In the genomic region with DNA sequence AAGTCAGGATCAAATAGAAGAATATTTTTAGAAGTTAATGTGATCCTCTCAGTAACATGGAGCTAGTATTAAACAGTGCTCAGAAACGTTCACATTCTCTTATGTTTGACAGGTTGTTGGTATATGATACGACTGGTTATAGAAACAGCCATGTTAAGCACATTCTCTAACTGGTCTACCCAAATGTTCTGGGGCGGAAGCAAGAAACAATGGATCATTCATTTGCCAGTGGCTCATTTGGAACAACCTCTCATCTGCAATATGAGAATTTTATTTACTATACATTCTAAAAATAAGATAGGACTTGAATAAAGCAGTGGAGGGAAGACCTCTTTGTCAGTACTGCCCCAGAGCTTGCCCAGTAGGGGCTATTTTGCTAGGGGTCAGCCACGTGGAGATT, we compare ENCODE assay signal across 18 cellular contexts.
DNase-seq lines count a peak whose midpoint lies in the region; ATAC-seq and TF ChIP-seq lines count a peak whose summit lies in the region.
"Had no signal": no experiment of that assay in that cellular context is flagged by ENCODE, and none has a peak within 500 bp of the region (broad histone marks: within the 10 kb centered on the region; RNA-seq: fewer than 3 reads in every experiment).

No MANE protein-coding gene starts in this region.

- CTCF ChIA-PET in A673 (lab: Charles Lee): no interaction called here

- H3K4me3 ChIP-seq in neural cell (ENCODE audit: low read length) (no peak overlapping the region), prostate gland (no peak overlapping the region), A673 (ENCODE audit: low read depth, low read length, poor library complexity, severe bottlenecking) (no peak overlapping the region)
- H3K4me3 ChIP-seq: BLaER1 treated with 17β-estradiol and CSF1 and Interleukin-3, amounts not matched to agents 10 nM and 100 nM had no signal

- ATAC-seq in GM19035 (IDR thresholded peaks at IDR 0.05; ENCODE audit: unreplicated experiment): no peak
- ATAC-seq: CD8-positive, alpha-beta T cell had no signal

- DNase-seq in endothelial cell (ENCODE audit: low spot score) (no peak), prostate gland (ENCODE audit: low spot score) (no peak), A673 (ENCODE audit: low spot score) (no peak)
- DNase-seq in stimulated activated naive CD4-positive, alpha-beta T cell treated with Interleukin-2 at 50 U/mL for 16 hours (lab: John Stamatoyannopoulos, UW): no peak
- DNase-seq: 8988T; AML-193; Caco-2; Calu3; CD4-positive, alpha-beta T cell; CD8-positive, alpha-beta T cell; DMS79 treated with DMSO at 0.1 percent for 48 hours; GF-D8 had no signal

- H3K4me1 ChIP-seq in prostate gland (replicated peaks) (no peaks in the 10 kb centered on the region), A673 (ENCODE audit: insufficient read depth, low read length, poor library complexity, severe bottlenecking) (no peaks in the 10 kb centered on the region)
- H3K4me1 ChIP-seq: BLaER1 treated with 17β-estradiol and CSF1 and Interleukin-3, amounts not matched to agents 10 nM and 100 nM; Caco-2 had no signal

- H3K4me2 ChIP-seq in neural cell (ENCODE audit: low read length): no peak overlapping the region
- H3K4me2 ChIP-seq: BLaER1 treated with 17β-estradiol and CSF1 and Interleukin-3, amounts not matched to agents 10 nM and 100 nM had no signal

- no peak overlapping the region for H3K9ac ChIP-seq in neural cell (ENCODE audit: low read length)
- H3K9ac ChIP-seq: BLaER1 treated with 17β-estradiol and CSF1 and Interleukin-3, amounts not matched to agents 10 nM and 100 nM had no signal

- TF ChIP-seq CTCF in 22Rv1 (IDR thresholded peaks at IDR 0.05) (no peak), endothelial cell (IDR thresholded peaks at IDR 0.05; ENCODE audit: unreplicated experiment) (no peak), neural cell (IDR thresholded peaks at IDR 0.05; ENCODE audit: poor library complexity, severe bottlenecking) (no peak), prostate gland (IDR thresholded peaks at IDR 0.05) (no peak), A673 (conservative IDR thresholded peaks at IDR 0.05; ENCODE audit: low read depth, low read length) (no peak)

- TF ChIP-seq POLR2A in prostate gland (IDR thresholded peaks at IDR 0.05): no peak

- no peaks in the 10 kb centered on the region for H3F3A ChIP-seq in neural cell (ENCODE audit: insufficient read depth, low read length, poor library complexity, severe bottlenecking)

- no peak overlapping the region for H2AFZ ChIP-seq in neural cell (ENCODE audit: low read depth, low read length)

- no TSS peak for BruUV-seq in A673 (replicated peaks; lab: Mats Ljungman, UMichigan)

- peak overlapping the region; percentile 91 for H3K27ac Mint-ChIP-seq in endothelial cell (ENCODE audit: unreplicated experiment)
- H3K27ac Mint-ChIP-seq: B cell; CD4-positive, alpha-beta T cell; CD8-positive, alpha-beta T cell had no signal

- intact Hi-C loops in prostate gland (cut with DNase I): no loop called here
- intact Hi-C loops in A673 (cut with micrococcal nuclease; ENCODE audit: unreplicated experiment): no loop called here

- peaks cover 3% of the 10 kb centered on the region for H3K27me3 Mint-ChIP-seq in endothelial cell (ENCODE audit: unreplicated experiment)
- H3K27me3 Mint-ChIP-seq: B cell; CD4-positive, alpha-beta T cell had no signal

- no peak overlapping the region for H3K4me3 Mint-ChIP-seq in endothelial cell (ENCODE audit: unreplicated experiment)
- H3K4me3 Mint-ChIP-seq: B cell; CD4-positive, alpha-beta T cell; CD8-positive, alpha-beta T cell had no signal

- POLR2A ChIA-PET in A673 (lab: Charles Lee; ENCODE audit: low non-redundant PET): no interaction called here

- H3K36me3 ChIP-seq in neural cell (ENCODE audit: insufficient read depth, low read length) (no peaks in the 10 kb centered on the region), prostate gland (no peaks in the 10 kb centered on the region), A673 (ENCODE audit: insufficient read depth, low read length, poor library complexity, severe bottlenecking) (no peaks in the 10 kb centered on the region)
- H3K36me3 ChIP-seq: BLaER1 treated with 17β-estradiol and CSF1 and Interleukin-3, amounts not matched to agents 10 nM and 100 nM had no signal

- H3K27ac ChIP-seq in 22Rv1 (peak overlapping the region; percentile 37), neural cell (ENCODE audit: low read length) (peak overlapping the region; percentile 73), prostate gland (peak overlapping the region; percentile 18 to 48), A673 (ENCODE audit: low read depth, low read length, poor library complexity, severe bottlenecking) (no peak overlapping the region)
- H3K27ac ChIP-seq: BLaER1 treated with 17β-estradiol and CSF1 and Interleukin-3, amounts not matched to agents 10 nM and 100 nM; C4-2B had no signal

- no peaks in the 10 kb centered on the region for H3K79me2 ChIP-seq in neural cell (replicated peaks; ENCODE audit: insufficient read depth, low read length)

- no peaks in the 10 kb centered on the region for H3K36me3 Mint-ChIP-seq in endothelial cell (ENCODE audit: low read depth, unreplicated experiment)
- H3K36me3 Mint-ChIP-seq: CD8-positive, alpha-beta T cell had no signal

- TF ChIP-seq RAD21 in neural cell (conservative IDR thresholded peaks at IDR 0.05): no peak

- H3K4me1 Mint-ChIP-seq in endothelial cell (ENCODE audit: unreplicated experiment): peaks cover 8% of the 10 kb centered on the region
- H3K4me1 Mint-ChIP-seq: B cell had no signal

- TF ChIP-seq EP300 in neural cell (conservative IDR thresholded peaks at IDR 0.05; ENCODE audit: poor library complexity, severe bottlenecking): no peak

- 37% methylated on average over 4 of the region's 4 CpGs for WGBS in prostate gland

- H3K27me3 ChIP-seq in neural cell (ENCODE audit: insufficient read depth, low read depth, low read length) (no peaks in the 10 kb centered on the region), prostate gland (replicated peaks; ENCODE audit: insufficient read depth) (no peaks in the 10 kb centered on the region), A673 (replicated peaks; ENCODE audit: insufficient read depth, low read depth, low read length, poor library complexity) (no peaks in the 10 kb centered on the region)
- H3K27me3 ChIP-seq: BLaER1 treated with 17β-estradiol and CSF1 and Interleukin-3, amounts not matched to agents 10 nM and 100 nM had no signal

- no peaks in the 10 kb centered on the region for H3K9me3 ChIP-seq in neural cell (ENCODE audit: low read length)
- H3K9me3 ChIP-seq in prostate gland: no peaks in the 10 kb centered on the region
- no peaks in the 10 kb centered on the region for H3K9me3 ChIP-seq in A673 (ENCODE audit: low read depth, low read length, poor library complexity, severe bottlenecking)
- H3K9me3 ChIP-seq: Caco-2 had no signal

- no peaks in the 10 kb centered on the region for H4K20me1 ChIP-seq in neural cell (ENCODE audit: insufficient read depth)
- H4K20me1 ChIP-seq: BLaER1 treated with 17β-estradiol and CSF1 and Interleukin-3, amounts not matched to agents 10 nM and 100 nM had no signal

- no peaks in the 10 kb centered on the region for H3K9me3 Mint-ChIP-seq in endothelial cell (ENCODE audit: unreplicated experiment)
- H3K9me3 Mint-ChIP-seq: CD4-positive, alpha-beta T cell; CD8-positive, alpha-beta T cell had no signal

- H3K9me2 ChIP-seq in neural cell (ENCODE audit: insufficient read depth, low read length): no peaks in the 10 kb centered on the region

TF ChIP-seq in neural cell, 6 proteins besides CTCF, POLR2A, EP300 and RAD21:
- TF ChIP-seq MXI1 (conservative IDR thresholded peaks at IDR 0.05; ENCODE audit: poor library complexity, severe bottlenecking) (no peak), EZH2 (IDR thresholded peaks at IDR 0.05; ENCODE audit: borderline replicate concordance, insufficient read depth, low read length, poor library complexity, severe bottlenecking) (no peak), POLR2AphosphoS5 (IDR thresholded peaks at IDR 0.05) (no peak), SMC3 (conservative IDR thresholded peaks at IDR 0.05; ENCODE audit: poor library complexity) (no peak), TAF1 (IDR thresholded peaks at IDR 0.05; ENCODE audit: low read depth) (no peak)
- TF ChIP-seq, protein P1, sequence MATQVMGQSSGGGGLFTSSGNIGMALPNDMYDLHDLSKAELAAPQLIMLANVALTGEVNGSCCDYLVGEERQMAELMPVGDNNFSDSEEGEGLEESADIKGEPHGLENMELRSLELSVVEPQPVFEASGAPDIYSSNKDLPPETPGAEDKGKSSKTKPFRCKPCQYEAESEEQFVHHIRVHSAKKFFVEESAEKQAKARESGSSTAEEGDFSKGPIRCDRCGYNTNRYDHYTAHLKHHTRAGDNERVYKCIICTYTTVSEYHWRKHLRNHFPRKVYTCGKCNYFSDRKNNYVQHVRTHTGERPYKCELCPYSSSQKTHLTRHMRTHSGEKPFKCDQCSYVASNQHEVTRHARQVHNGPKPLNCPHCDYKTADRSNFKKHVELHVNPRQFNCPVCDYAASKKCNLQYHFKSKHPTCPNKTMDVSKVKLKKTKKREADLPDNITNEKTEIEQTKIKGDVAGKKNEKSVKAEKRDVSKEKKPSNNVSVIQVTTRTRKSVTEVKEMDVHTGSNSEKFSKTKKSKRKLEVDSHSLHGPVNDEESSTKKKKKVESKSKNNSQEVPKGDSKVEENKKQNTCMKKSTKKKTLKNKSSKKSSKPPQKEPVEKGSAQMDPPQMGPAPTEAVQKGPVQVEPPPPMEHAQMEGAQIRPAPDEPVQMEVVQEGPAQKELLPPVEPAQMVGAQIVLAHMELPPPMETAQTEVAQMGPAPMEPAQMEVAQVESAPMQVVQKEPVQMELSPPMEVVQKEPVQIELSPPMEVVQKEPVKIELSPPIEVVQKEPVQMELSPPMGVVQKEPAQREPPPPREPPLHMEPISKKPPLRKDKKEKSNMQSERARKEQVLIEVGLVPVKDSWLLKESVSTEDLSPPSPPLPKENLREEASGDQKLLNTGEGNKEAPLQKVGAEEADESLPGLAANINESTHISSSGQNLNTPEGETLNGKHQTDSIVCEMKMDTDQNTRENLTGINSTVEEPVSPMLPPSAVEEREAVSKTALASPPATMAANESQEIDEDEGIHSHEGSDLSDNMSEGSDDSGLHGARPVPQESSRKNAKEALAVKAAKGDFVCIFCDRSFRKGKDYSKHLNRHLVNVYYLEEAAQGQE (IDR thresholded peaks at IDR 0.05; ENCODE audit: borderline replicate concordance): no peak
